Comparison of ENCODE assay signal across 8 cellular contexts in the genomic region with DNA sequence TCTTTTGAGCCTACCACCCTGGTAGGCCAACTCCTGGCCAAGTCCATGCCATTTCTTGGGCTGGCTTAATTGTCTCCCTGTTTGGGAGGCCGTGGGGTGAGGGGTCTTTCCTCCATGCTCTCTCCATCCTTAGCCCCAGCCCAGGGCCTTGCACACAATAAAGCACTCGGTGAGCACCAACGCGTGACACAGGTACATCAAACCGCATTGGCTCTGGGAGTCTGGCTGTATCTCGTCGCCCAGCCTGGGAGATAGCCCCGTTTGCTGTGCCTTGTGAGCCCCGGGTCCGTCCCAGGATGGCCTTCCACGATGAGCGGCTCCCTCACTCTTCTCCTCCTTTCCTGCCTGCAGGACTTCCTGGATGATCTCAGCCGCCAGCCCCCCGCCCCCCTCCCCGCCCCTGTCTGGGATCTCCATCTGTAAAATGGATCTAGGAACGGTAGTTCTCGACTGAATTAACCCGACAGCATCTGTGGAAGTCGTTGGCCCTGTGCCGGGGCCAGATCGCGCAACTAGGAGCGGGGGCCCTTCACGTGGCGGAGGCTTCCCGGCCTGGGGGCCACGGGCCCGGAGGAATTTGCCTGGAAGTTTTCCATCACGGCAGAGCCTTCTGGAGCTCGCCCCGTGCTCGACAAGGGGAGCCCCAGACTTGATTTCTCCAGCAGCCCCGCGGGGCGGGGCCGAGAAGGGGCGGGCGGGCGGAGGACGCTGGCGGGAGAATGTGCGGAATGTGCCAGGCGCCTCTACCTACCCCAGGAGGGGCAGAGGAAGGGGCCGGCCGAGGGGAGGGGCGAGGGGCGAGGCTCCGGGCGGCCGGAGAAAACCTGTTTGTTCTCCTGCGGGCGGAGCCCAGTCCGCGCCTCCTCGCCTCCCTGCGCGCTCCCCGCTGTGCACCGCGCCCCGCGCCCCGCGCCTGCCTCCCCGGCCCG. TPM values are rescaled to one million over a fixed set of nuclear protein-coding genes. Genes with fewer than 3 reads are reported as not detected.
DNase-seq lines count a peak whose midpoint lies in the region; ATAC-seq and TF ChIP-seq lines count a peak whose summit lies in the region.

A gene (plus strand): TSS at position 852 of the 929 bp plus-strand sequence. CDS start 16,423 bp downstream, outside the sequence.

- H3K9me2 ChIP-seq in HCT116 (ENCODE audit: insufficient read depth), result no peaks in the 10 kb centered on the region

- RAD21 ChIA-PET in HCT116 (lab: Charles Lee; ENCODE audit: low non-redundant PET in 1 of 2, low total read pairs in 2 of 2, uncharacterized antibody in 2 of 2, unreplicated experiment in 2 of 2), result no interaction called here

- TF ChIP-seq POLR2A in HCT116 (IDR thresholded peaks at IDR 0.05; ENCODE audit: borderline replicate concordance, extremely low read depth, insufficient read depth, insufficient read length), result no peak
- no peak for TF ChIP-seq POLR2A in breast epithelium (IDR thresholded peaks at IDR 0.05)

- no peak within 1 kb of the TSS for H2AFZ ChIP-seq in HCT116 (ENCODE audit: low read depth, low read length, poor library complexity, severe bottlenecking)

- H3K36me3 ChIP-seq in A673 (ENCODE audit: insufficient read depth, low read length, poor library complexity, severe bottlenecking), result no peaks in the 10 kb centered on the region
- H3K36me3 ChIP-seq in HCT116 (ENCODE audit: control insufficient read depth in 1 of 2, insufficient read depth in 2 of 2, low read length in 2 of 2), result no peaks in the 10 kb centered on the region
- H3K36me3 ChIP-seq in breast epithelium, result no peaks in the 10 kb centered on the region
- no peaks in the 10 kb centered on the region for H3K36me3 ChIP-seq in lung (ENCODE audit: control insufficient read depth in 2 of 2, insufficient read depth in 2 of 2, low read length in 2 of 2)

- TF ChIP-seq CTCF in A673 (conservative IDR thresholded peaks at IDR 0.05; ENCODE audit: low read depth, low read length) (no peak), HCT116 (IDR thresholded peaks at IDR 0.05 in 2 of 3, conservative IDR thresholded peaks at IDR 0.05 in 1 of 3; ENCODE audit: borderline replicate concordance in 1 of 3, insufficient read depth in 1 of 3, low read depth in 2 of 3, low read length in 2 of 3) (no peak), breast epithelium (IDR thresholded peaks at IDR 0.05) (no peak), lung (IDR thresholded peaks at IDR 0.05; ENCODE audit: control extremely low read depth, extremely low read depth) (no peak)

- POLR2A ChIA-PET in A673 (lab: Charles Lee; ENCODE audit: low non-redundant PET), result no interaction called here
- POLR2A ChIA-PET in HCT116 (lab: Charles Lee), result no interaction called here

- H3K79me2 ChIP-seq in HCT116 (ENCODE audit: insufficient read depth, low read length), result no peaks in the 10 kb centered on the region

- ATAC-seq in HCT116 (peak; percentile 79), lung (ENCODE audit: insufficient read depth, low FRiP score) (peak; percentile 48), HG03457 (IDR thresholded peaks at IDR 0.05; ENCODE audit: unreplicated experiment) (no peak)

- no peaks in the 10 kb centered on the region for H4K20me1 ChIP-seq in HCT116 (ENCODE audit: insufficient read depth)

- H3K4me1 ChIP-seq in A673 (ENCODE audit: insufficient read depth, low read length, poor library complexity, severe bottlenecking) (no peaks in the 10 kb centered on the region), HCT116 (ENCODE audit: control insufficient read depth in 1 of 2, insufficient read depth in 2 of 2, low read length in 2 of 2) (peaks cover 17 to 63% of the 10 kb centered on the region in 2 experiments), breast epithelium (no peaks in the 10 kb centered on the region), lung (ENCODE audit: control insufficient read depth in 2 of 2, insufficient read depth in 2 of 2, low read length in 2 of 2) (no peaks in the 10 kb centered on the region)

- DNase-seq in A673 (ENCODE audit: low spot score), result peak; percentile 7
- no peak for DNase-seq in HCT116 (ENCODE audit: low read depth, low spot score)
- peak; percentile 69 to 73 for DNase-seq in breast epithelium (ENCODE audit: low spot score in 2 of 2)
- DNase-seq in lung (ENCODE audit: low spot score), result peak; percentile 68
- DNase-seq in HuH-7.5 (ENCODE audit: low spot score), result no peak
- DNase-seq in NCI-H1930 (lab: John Stamatoyannopoulos, UW), result no peak
- no peak for DNase-seq in RPMI8226

- CTCF ChIA-PET in A673 (lab: Charles Lee), result no interaction called here
- CTCF ChIA-PET in HCT116 (lab: Charles Lee), result no interaction called here

- H3K9me3 ChIP-seq in A673 (ENCODE audit: low read depth, low read length, poor library complexity, severe bottlenecking) (no peaks in the 10 kb centered on the region), HCT116 (ENCODE audit: control insufficient read depth in 1 of 2, insufficient read depth in 1 of 2, low read depth in 1 of 2, low read length in 2 of 2) (no peaks in the 10 kb centered on the region), breast epithelium (no peaks in the 10 kb centered on the region), lung (ENCODE audit: control insufficient read depth in 2 of 2, insufficient read depth in 1 of 2, low read length in 1 of 2) (peaks cover 0 to 5% of the 10 kb centered on the region in 2 donors)

- whole genome bisulfite sequencing in lung, 2 donors, result 28 to 36% methylated on average over 29 to 66 of the region's 66 CpGs

- peak within 1 kb of the TSS; percentile 76 for H3K4me2 ChIP-seq in HCT116 (ENCODE audit: low read length)

- intact Hi-C loops in A673 (cut with micrococcal nuclease; ENCODE audit: unreplicated experiment) (no loop called here), HCT116 (cut with micrococcal nuclease) (no loop called here), breast epithelium (cut with DNase I; ENCODE audit: low total_unique reads) (no loop called here)

- BruUV-seq in A673 (replicated peaks; lab: Mats Ljungman, UMichigan) (no TSS peak), HCT116 (replicated peaks; lab: Mats Ljungman, UMichigan) (no TSS peak)

- TF ChIP-seq RAD21 in HCT116 (IDR thresholded peaks at IDR 0.05; ENCODE audit: low read depth), result no peak

- H3K4me3 ChIP-seq in A673 (ENCODE audit: low read depth, low read length, poor library complexity, severe bottlenecking) (peak within 1 kb of the TSS; percentile 30), HCT116 (replicated peaks in 1 of 2; ENCODE audit: low read depth in 1 of 2, low read length in 2 of 2) (peak within 1 kb of the TSS; percentile 56 to 65), breast epithelium (peak within 1 kb of the TSS; percentile 23 to 65 (median 51)), lung (no peak within 1 kb of the TSS)

- H3K9ac ChIP-seq in HCT116 (ENCODE audit: low read length), result peak within 1 kb of the TSS; percentile 64

- H3K27ac ChIP-seq in A673 (ENCODE audit: low read depth, low read length, poor library complexity, severe bottlenecking) (no peak within 1 kb of the TSS), HCT116 (ENCODE audit: low read depth, low read length) (peak within 1 kb of the TSS; percentile 43; the same call in 1 of the 2 replicates), breast epithelium (peak within 1 kb of the TSS; percentile 48 to 62), lung (ENCODE audit: low read depth in 1 of 2, low read length in 1 of 2) (no peak within 1 kb of the TSS)

- H3K27me3 ChIP-seq in A673 (replicated peaks; ENCODE audit: insufficient read depth, low read depth, low read length, poor library complexity) (no peaks in the 10 kb centered on the region), HCT116 (ENCODE audit: insufficient read depth, low read length) (no peaks in the 10 kb centered on the region), breast epithelium (peaks cover 0 to 74% of the 10 kb centered on the region in 2 donors), lung (ENCODE audit: control insufficient read depth, insufficient read depth) (peaks cover 6% of the 10 kb centered on the region)

TF ChIP-seq in HCT116, 20 proteins besides CTCF, POLR2A, EP300 and RAD21:
- TF ChIP-seq EZH2 (IDR thresholded peaks at IDR 0.05), result no peak
- 0 out of 2 replicates have a peak, but pooled peaks have one; percentile 27 for TF ChIP-seq POLR2AphosphoS5 (IDR thresholded peaks at IDR 0.05; ENCODE audit: low read depth, low read length)

RNA-seq across cellular contexts. Expression of the gene that starts here (rescaled TPM):
- total RNA-seq in A673 (2021) (2.1 and 2.2 TPM in 2 replicates), HCT116 (2021; ENCODE audit: unreplicated experiment) (15.8 TPM), breast epithelium (10 to 100 TPM in 1 of 3 donors, 1 to 10 TPM in 2; 5.9 to 19.5 (median 7.5) TPM), lung (10 to 100 TPM; 14.7 to 15.8 TPM)
- polyA plus RNA-seq in HCT116 (2012), result 16.4 and 21.1 TPM in 2 replicates
- 1 to 10 TPM; 6.1 to 6.7 TPM for polyA plus RNA-seq in lung

Comparison
In these comparisons a context has a peak if more than half of its experiments do, and no peak if none do; other contexts are left out.
1. DNase-seq: peak in A673 (single experiment), breast epithelium (2 of 2) and lung (single experiment); none in HCT116 (single experiment), HuH-7.5 (single experiment), NCI-H1930 (0 of 2) and RPMI8226 (single experiment).
2. H3K27ac ChIP-seq: peak in HCT116 (single experiment) and breast epithelium (2 of 2); none in A673 (single experiment) and lung (0 of 2).